In the genomic region with DNA sequence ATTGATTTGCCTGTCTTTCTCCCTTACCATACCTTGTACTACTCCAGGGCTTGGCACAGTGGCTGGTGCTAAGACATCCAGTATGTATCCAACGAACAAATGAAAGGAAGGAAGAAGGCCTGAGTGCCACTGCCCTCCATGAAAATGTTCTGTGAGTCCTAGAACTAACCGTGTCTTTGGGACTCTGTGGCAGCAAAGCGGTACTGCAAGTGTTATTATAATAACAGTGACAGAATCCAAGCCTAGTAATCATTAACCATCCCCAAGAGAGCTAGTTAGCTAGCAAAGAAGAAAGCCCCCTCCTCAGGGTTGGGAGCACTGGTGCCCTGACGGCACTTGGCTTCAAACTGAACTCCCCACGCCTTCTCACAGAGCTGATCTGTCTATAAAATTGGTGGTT, we compare ENCODE assay signal across 20 cellular contexts.
"Had no signal": no experiment of that assay in that cellular context is flagged by ENCODE, and none has a peak within 500 bp of the region (broad histone marks: within the 10 kb centered on the region; RNA-seq: fewer than 3 reads in every experiment).

No MANE protein-coding gene starts in this region.

- H3K4me3 ChIP-seq: colonic mucosa, spleen, thyroid gland had no signal

- H3K4me1 Mint-ChIP-seq: activated B cell treated with CpG ODN at 0.5 μM for 24 hours; activated CD4-positive, alpha-beta T cell treated with anti-CD3 and anti-CD28 coated beads for 36 hours; activated naive CD8-positive, alpha-beta T cell treated with anti-CD3 and anti-CD28 coated beads, Interleukin-2, amount 10 ng/mL, durations not matched to agents 7 days and 5 days; memory B cell had no signal

- H3K27me3 ChIP-seq: colonic mucosa, thyroid gland had no signal

- H3K27ac Mint-ChIP-seq: activated B cell treated with CpG ODN at 0.5 μM for 24 hours; activated CD4-positive, alpha-beta T cell treated with anti-CD3 and anti-CD28 coated beads for 36 hours; activated naive CD4-positive, alpha-beta T cell treated with anti-CD3 and anti-CD28 coated beads for 36 hours; activated naive CD8-positive, alpha-beta T cell treated with anti-CD3 and anti-CD28 coated beads, Interleukin-2, amount 10 ng/mL, durations not matched to agents 7 days and 5 days; memory B cell; natural killer cell treated with Interleukin-12 subunit alpha and Interleukin-12 subunit beta and Interleukin-15 and Interleukin-18, amount 100 ng/mL, for 72 hours had no signal

- H3K9me3 ChIP-seq: colonic mucosa, thyroid gland had no signal

- H3K36me3 ChIP-seq: colonic mucosa, spleen, thyroid gland had no signal

- H3K27me3 Mint-ChIP-seq: activated B cell treated with CpG ODN at 0.5 μM for 24 hours; activated naive CD8-positive, alpha-beta T cell treated with anti-CD3 and anti-CD28 coated beads, Interleukin-2, amount 10 ng/mL, durations not matched to agents 7 days and 5 days had no signal

- H3K4me3 Mint-ChIP-seq: activated B cell treated with CpG ODN at 0.5 μM for 24 hours; activated CD4-positive, alpha-beta T cell treated with anti-CD3 and anti-CD28 coated beads for 36 hours; activated naive CD4-positive, alpha-beta T cell treated with anti-CD3 and anti-CD28 coated beads for 36 hours; activated naive CD8-positive, alpha-beta T cell treated with anti-CD3 and anti-CD28 coated beads, Interleukin-2, amount 10 ng/mL, durations not matched to agents 7 days and 5 days; memory B cell; natural killer cell treated with Interleukin-12 subunit alpha and Interleukin-12 subunit beta and Interleukin-15 and Interleukin-18, amount 100 ng/mL, for 72 hours had no signal

- H3K27ac ChIP-seq: colonic mucosa, epithelial cell of prostate, spleen, thyroid gland had no signal

- H3K36me3 Mint-ChIP-seq: activated naive CD8-positive, alpha-beta T cell treated with anti-CD3 and anti-CD28 coated beads, Interleukin-2, amount 10 ng/mL, durations not matched to agents 7 days and 5 days; memory B cell; natural killer cell treated with Interleukin-12 subunit alpha and Interleukin-12 subunit beta and Interleukin-15 and Interleukin-18, amount 100 ng/mL, for 72 hours had no signal

- DNase-seq: activated B cell treated with CpG ODN at 0.5 μM for 24 hours; activated CD4-positive, alpha-beta T cell treated with anti-CD3 and anti-CD28 coated beads for 36 hours; activated CD4-positive, alpha-beta T cell treated with anti-CD3 and anti-CD28 coated beads, Interleukin-2, amount 50 U/mL, for 48 hours; activated naive CD4-positive, alpha-beta T cell treated with anti-CD3 and anti-CD28 coated beads for 36 hours; activated naive CD8-positive, alpha-beta T cell treated with anti-CD3 and anti-CD28 coated beads, Interleukin-2, amount 10 ng/mL, durations not matched to agents 7 days and 5 days; activated T-cell treated with anti-CD3 and anti-CD28 coated beads, Interleukin-2, amount 50 U/mL, for 48 hours; amniotic stem cell; colonic mucosa; kidney glomerular epithelial cell; left ventricle myocardium superior; occipital lobe; posterior cingulate gyrus; spleen; stimulated activated CD4-positive, alpha-beta T cell treated with anti-CD3 and anti-CD28 coated beads, Interleukin-4, amount 100 ng/mL, for 1 hour; stimulated activated naive CD8-positive, alpha-beta T cell treated with anti-CD3 and anti-CD28 coated beads, Interleukin-15, Interleukin-2, amounts not matched to agents 100 U/mL and 50 U/mL, for 24 hours; T1000; thyroid gland had no signal

- H3K4me1 ChIP-seq: colonic mucosa, thyroid gland had no signal
